27 cellular contexts compared by ENCODE assay signal in the genomic region with DNA sequence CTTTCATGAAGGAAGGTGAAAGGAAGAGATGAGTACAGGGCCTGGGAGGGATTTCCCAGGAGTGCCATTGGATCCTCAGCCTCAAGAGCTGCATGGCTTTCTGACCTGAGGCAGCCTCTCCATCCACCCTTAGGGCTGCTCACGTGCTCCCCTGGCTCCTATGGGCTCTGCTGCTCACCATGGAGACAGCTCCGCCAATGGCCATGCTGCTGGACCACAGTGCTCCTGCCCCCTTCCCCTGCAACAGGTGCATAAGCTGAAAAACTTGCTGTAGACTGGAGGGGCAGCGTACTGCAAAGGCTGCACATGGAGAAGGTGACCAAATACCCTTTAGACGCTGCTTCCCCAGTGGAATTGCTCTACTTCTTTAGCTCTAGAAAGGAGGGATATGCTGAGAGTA.
"Had no signal": no experiment of that assay in that cellular context is flagged by ENCODE, and none has a peak within 500 bp of the region (broad histone marks: within the 10 kb centered on the region; RNA-seq: fewer than 3 reads in every experiment).

No MANE protein-coding gene starts in this region.

- H3K4me1 Mint-ChIP-seq: activated CD4-positive, alpha-beta memory T cell treated with anti-CD3 and anti-CD28 coated beads, Interleukin-2, amount 10 ng/mL, durations not matched to agents 7 days and 5 days; activated CD4-positive, alpha-beta T cell treated with anti-CD3 and anti-CD28 coated beads for 36 hours; activated T-helper 17 cell treated with anti-CD3 and anti-CD28 coated beads, Interleukin-2, amount 50 U/mL, for 72 hours; brain; central memory CD8-positive, alpha-beta T cell had no signal

- H3K4me3 Mint-ChIP-seq: activated CD4-positive, alpha-beta memory T cell treated with anti-CD3 and anti-CD28 coated beads, Interleukin-2, amount 10 ng/mL, durations not matched to agents 7 days and 5 days; activated CD4-positive, alpha-beta T cell treated with anti-CD3 and anti-CD28 coated beads for 36 hours; activated naive CD4-positive, alpha-beta T cell treated with anti-CD3 and anti-CD28 coated beads for 36 hours; activated naive CD8-positive, alpha-beta T cell; activated T-helper 17 cell treated with anti-CD3 and anti-CD28 coated beads, Interleukin-2, amount 50 U/mL, for 72 hours; brain; central memory CD8-positive, alpha-beta T cell had no signal

- H3K36me3 Mint-ChIP-seq: activated naive CD8-positive, alpha-beta T cell had no signal

- H3K9me3 Mint-ChIP-seq: activated CD4-positive, alpha-beta memory T cell treated with anti-CD3 and anti-CD28 coated beads, Interleukin-2, amount 10 ng/mL, durations not matched to agents 7 days and 5 days; activated naive CD4-positive, alpha-beta T cell treated with anti-CD3 and anti-CD28 coated beads for 36 hours; activated T-helper 17 cell treated with anti-CD3 and anti-CD28 coated beads, Interleukin-2, amount 50 U/mL, for 72 hours; brain; central memory CD8-positive, alpha-beta T cell had no signal

- H3K27ac ChIP-seq: KMS-11, VCaP had no signal

- H3K27ac Mint-ChIP-seq: activated CD4-positive, alpha-beta memory T cell treated with anti-CD3 and anti-CD28 coated beads, Interleukin-2, amount 10 ng/mL, durations not matched to agents 7 days and 5 days; activated CD4-positive, alpha-beta T cell treated with anti-CD3 and anti-CD28 coated beads for 36 hours; activated naive CD4-positive, alpha-beta T cell treated with anti-CD3 and anti-CD28 coated beads for 36 hours; activated naive CD8-positive, alpha-beta T cell; activated T-helper 17 cell treated with anti-CD3 and anti-CD28 coated beads, Interleukin-2, amount 50 U/mL, for 72 hours; brain had no signal

- H3K9ac ChIP-seq: KMS-11 had no signal

- DNase-seq: activated CD4-positive, alpha-beta memory T cell treated with anti-CD3 and anti-CD28 coated beads, Interleukin-2, amount 10 ng/mL, durations not matched to agents 7 days and 5 days; activated CD4-positive, alpha-beta T cell treated with anti-CD3 and anti-CD28 coated beads for 36 hours; activated CD4-positive, alpha-beta T cell treated with anti-CD3 and anti-CD28 coated beads, Interleukin-2, amount 50 U/mL, for 1 hour; activated gamma-delta T cell; activated naive CD4-positive, alpha-beta T cell treated with anti-CD3 and anti-CD28 coated beads for 36 hours; activated T-cell treated with anti-CD3 and anti-CD28 coated beads for 4 hours; activated T-cell treated with anti-CD3 and anti-CD28 coated beads, Interleukin-2, amount 50 U/mL, for 48 hours; amygdala; NCI-H1092; NCI-H1436 treated with DMSO at 0.1 percent for 48 hours; NCI-H187; NCI-H2081; NCI-H2171 treated with DMSO at 0.1 percent for 48 hours; NCI-H226; NCI-H526; NCI-H82; SIG-M5; T-helper 2 cell; T1000 had no signal

- ATAC-seq: activated CD4-positive, alpha-beta T cell treated with anti-CD3 and anti-CD28 coated beads for 36 hours; activated T-helper 17 cell treated with anti-CD3 and anti-CD28 coated beads, Interleukin-2, amount 50 U/mL, for 72 hours had no signal

- FAIRE-seq: astrocyte, TTC549 had no signal

- H3K27me3 Mint-ChIP-seq: activated CD4-positive, alpha-beta memory T cell treated with anti-CD3 and anti-CD28 coated beads, Interleukin-2, amount 10 ng/mL, durations not matched to agents 7 days and 5 days had no signal

- H3K4me2 ChIP-seq: KMS-11 had no signal
